Comparison of ENCODE assay signal across 8 cellular contexts in genomic region chr6:6699741-6700367, GRCh38.
DNase-seq lines count a peak whose midpoint lies in the region; ATAC-seq and TF ChIP-seq lines count a peak whose summit lies in the region.

No MANE protein-coding gene starts in this region.

- TF ChIP-seq CTCF in MCF 10A (IDR thresholded peaks at IDR 0.05; ENCODE audit: unreplicated experiment) = no peak

- ATAC-seq in GM18517 (IDR thresholded peaks at IDR 0.05; ENCODE audit: unreplicated experiment) = no peak

- H3K9me3 Mint-ChIP-seq in MCF 10A (ENCODE audit: unreplicated experiment) = no peaks in the 10 kb centered on the region
- no peaks in the 10 kb centered on the region for H3K9me3 Mint-ChIP-seq in activated CD4-positive, alpha-beta memory T cell treated with anti-CD3 and anti-CD28 coated beads, Interleukin-2, amount 10 ng/mL, durations not matched to agents 7 days and 5 days
- peaks cover 0 to 2% (median 0%) of the 10 kb centered on the region in 5 donors for H3K9me3 Mint-ChIP-seq in CD8-positive, alpha-beta memory T cell

- peaks cover 48% of the 10 kb centered on the region for H3K4me1 ChIP-seq in thymus (ENCODE audit: control insufficient read depth, insufficient read depth, low read length)
- no peaks in the 10 kb centered on the region for H3K4me1 ChIP-seq in CD8-positive, alpha-beta memory T cell (ENCODE audit: insufficient read depth, low read length)

- H3K27me3 Mint-ChIP-seq in MCF 10A (ENCODE audit: insufficient read depth, unreplicated experiment) = no peaks in the 10 kb centered on the region
- peaks cover 42% of the 10 kb centered on the region for H3K27me3 Mint-ChIP-seq in activated CD4-positive, alpha-beta memory T cell treated with anti-CD3 and anti-CD28 coated beads, Interleukin-2, amount 10 ng/mL, durations not matched to agents 7 days and 5 days
- peaks cover 6% of the 10 kb centered on the region in 2 donors for H3K27me3 Mint-ChIP-seq in CD8-positive, alpha-beta memory T cell

- POLR2A ChIA-PET in MCF 10A (lab: Yijun Ruan, JAX) = interaction anchor here (0.6 to 3.4 kb wide), 20 partner anchors 9 to 560 kb away, joined by 3 to 29 read pairs (median 4); no protein-coding TSS in a partner anchor
- POLR2A ChIA-PET in activated CD4-positive, alpha-beta memory T cell treated with anti-CD3 and anti-CD28 coated beads, Interleukin-2, amount 10 ng/mL, durations not matched to agents 7 days and 5 days (lab: Charles Lee) = no interaction called here
- POLR2A ChIA-PET in CD8-positive, alpha-beta memory T cell (lab: Charles Lee) = no interaction called here

- intact Hi-C loops in MCF 10A (cut with micrococcal nuclease) = loop anchor here (1.0 to 5.0 kb wide), 3 partner anchors 13 to 143 kb away; no protein-coding TSS in a partner anchor

- H3K27ac Mint-ChIP-seq in MCF 10A (ENCODE audit: low read depth, unreplicated experiment) = peak overlapping the region; percentile 95
- H3K27ac Mint-ChIP-seq in activated CD4-positive, alpha-beta memory T cell treated with anti-CD3 and anti-CD28 coated beads, Interleukin-2, amount 10 ng/mL, durations not matched to agents 7 days and 5 days = no peak overlapping the region
- H3K27ac Mint-ChIP-seq in CD8-positive, alpha-beta memory T cell = no peak overlapping the region

- H3K27ac ChIP-seq in thymus (ENCODE audit: low read depth) = peak overlapping the region; percentile 53
- no peak overlapping the region for H3K27ac ChIP-seq in CD8-positive, alpha-beta memory T cell (ENCODE audit: low read depth, low read length)

- 20% methylated on average over 11 of the region's 11 CpGs for WGBS in thymus

- H3K4me3 ChIP-seq in thymus (ENCODE audit: low read length) = no peak overlapping the region
- no peak overlapping the region for H3K4me3 ChIP-seq in CD8-positive, alpha-beta memory T cell (ENCODE audit: low read length)

- CTCF ChIA-PET in MCF 10A (lab: Yijun Ruan, JAX) = interaction anchor here (0.6 to 2.8 kb wide), 11 partner anchors 13 to 592 kb away, joined by 3 to 20 read pairs (median 3); no protein-coding TSS in a partner anchor
- CTCF ChIA-PET in activated CD4-positive, alpha-beta memory T cell treated with anti-CD3 and anti-CD28 coated beads, Interleukin-2, amount 10 ng/mL, durations not matched to agents 7 days and 5 days (lab: Charles Lee) = no interaction called here
- CTCF ChIA-PET in CD8-positive, alpha-beta memory T cell (lab: Charles Lee) = interaction anchor here (0.7 kb wide), 1 partner anchor 19 kb away, joined by 3 read pairs; no protein-coding TSS in a partner anchor

- H3K4me1 Mint-ChIP-seq in MCF 10A (ENCODE audit: insufficient read depth, unreplicated experiment) = peaks cover 42% of the 10 kb centered on the region
- H3K4me1 Mint-ChIP-seq in activated CD4-positive, alpha-beta memory T cell treated with anti-CD3 and anti-CD28 coated beads, Interleukin-2, amount 10 ng/mL, durations not matched to agents 7 days and 5 days = peaks cover 28% of the 10 kb centered on the region
- H3K4me1 Mint-ChIP-seq in CD8-positive, alpha-beta memory T cell = no peaks in the 10 kb centered on the region

- BruUV-seq in MCF 10A (replicated peaks; lab: Mats Ljungman, UMichigan) = no TSS peak

- no peaks in the 10 kb centered on the region for H3K36me3 ChIP-seq in thymus (ENCODE audit: control insufficient read depth, insufficient read depth)
- no peaks in the 10 kb centered on the region for H3K36me3 ChIP-seq in CD8-positive, alpha-beta memory T cell (ENCODE audit: insufficient read depth, low read length)

- no peaks in the 10 kb centered on the region for H3K36me3 Mint-ChIP-seq in MCF 10A (ENCODE audit: insufficient read depth, unreplicated experiment)
- no peaks in the 10 kb centered on the region for H3K36me3 Mint-ChIP-seq in activated CD4-positive, alpha-beta memory T cell treated with anti-CD3 and anti-CD28 coated beads, Interleukin-2, amount 10 ng/mL, durations not matched to agents 7 days and 5 days (ENCODE audit: low read depth)
- no peaks in the 10 kb centered on the region for H3K36me3 Mint-ChIP-seq in CD8-positive, alpha-beta memory T cell

- H3K27me3 ChIP-seq in thymus (ENCODE audit: control insufficient read depth, insufficient read depth) = no peaks in the 10 kb centered on the region
- H3K27me3 ChIP-seq in CD8-positive, alpha-beta memory T cell (ENCODE audit: insufficient read depth, low read length, poor library complexity, severe bottlenecking) = no peaks in the 10 kb centered on the region

- DNase-seq in ELR (ENCODE audit: low read depth) (peak; percentile 71), NCI-H2107 treated with DMSO at 0.1 percent for 48 hours (lab: John Stamatoyannopoulos, UW; ENCODE audit: unreplicated experiment) (peak; percentile 86), MCF 10A (ENCODE audit: unreplicated experiment) (peak; percentile 98), left kidney (ENCODE audit: low read depth, low spot score) (peak; percentile 91)
- DNase-seq in activated CD4-positive, alpha-beta memory T cell treated with anti-CD3 and anti-CD28 coated beads, Interleukin-2, amount 10 ng/mL, durations not matched to agents 7 days and 5 days = no peak
- DNase-seq in CD8-positive, alpha-beta memory T cell = no peak

- peaks cover 2% of the 10 kb centered on the region for H3K9me3 ChIP-seq in thymus (ENCODE audit: control insufficient read depth)
- H3K9me3 ChIP-seq in CD8-positive, alpha-beta memory T cell (ENCODE audit: low read length) = no peaks in the 10 kb centered on the region

- no peak overlapping the region for H3K4me3 Mint-ChIP-seq in MCF 10A (ENCODE audit: unreplicated experiment)
- no peak overlapping the region for H3K4me3 Mint-ChIP-seq in activated CD4-positive, alpha-beta memory T cell treated with anti-CD3 and anti-CD28 coated beads, Interleukin-2, amount 10 ng/mL, durations not matched to agents 7 days and 5 days
- no peak overlapping the region for H3K4me3 Mint-ChIP-seq in CD8-positive, alpha-beta memory T cell

Comparison
In these comparisons a context has a peak if more than half of its experiments do, and no peak if none do; other contexts are left out.
1. DNase-seq: peak in ELR (single experiment), NCI-H2107 treated with DMSO at 0.1 percent for 48 hours (single experiment), MCF 10A (single experiment) and left kidney (single experiment); none in activated CD4-positive, alpha-beta memory T cell treated with anti-CD3 and anti-CD28 coated beads, Interleukin-2, amount 10 ng/mL, durations not matched to agents 7 days and 5 days (single experiment) and CD8-positive, alpha-beta memory T cell (0 of 5).